1 cellular context compared by ENCODE assay signal in the genomic region with DNA sequence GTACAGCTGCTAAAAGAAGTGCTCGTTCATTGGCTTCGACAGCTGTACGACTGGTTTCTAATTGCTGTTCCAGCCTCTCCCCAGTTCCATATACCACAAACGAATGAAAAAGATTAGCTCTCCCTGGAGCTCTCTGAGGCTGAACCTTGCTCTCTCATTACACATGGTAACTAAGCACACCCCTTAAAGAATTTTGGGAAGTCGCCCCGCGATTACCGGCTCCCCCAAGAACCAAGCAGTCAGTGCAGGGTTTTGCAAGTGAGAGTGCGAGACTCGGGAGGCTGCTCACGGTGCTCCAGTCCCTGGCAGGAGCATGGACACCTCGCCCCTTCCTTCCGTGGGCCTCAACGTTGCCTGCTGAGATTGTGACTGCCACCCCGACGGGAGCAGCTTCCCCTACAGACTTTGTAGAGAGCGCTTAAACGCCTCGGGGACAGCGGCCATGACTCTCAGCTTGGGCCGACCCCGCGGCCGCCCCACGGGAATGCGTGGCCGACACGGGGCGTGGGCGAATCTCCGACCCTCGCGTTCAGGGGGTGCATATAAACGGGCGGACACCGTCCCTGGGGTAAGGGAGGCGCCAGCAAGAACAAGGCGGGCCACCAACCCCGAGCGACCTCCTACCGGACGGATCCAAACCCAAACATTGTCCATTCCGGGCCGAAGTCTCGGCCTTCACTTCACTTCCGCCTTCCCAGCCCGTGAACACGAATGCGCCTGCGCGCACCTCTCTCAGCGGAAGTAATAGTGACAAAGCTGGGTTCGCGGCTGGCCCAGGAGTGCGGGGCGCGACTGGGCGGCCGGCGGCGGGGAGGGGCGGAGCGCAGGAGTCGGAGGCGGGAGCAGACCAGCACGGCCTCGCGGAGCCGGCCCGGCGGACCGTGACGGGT.
TF ChIP-seq lines count a peak whose summit lies in the region.

A gene with protein sequence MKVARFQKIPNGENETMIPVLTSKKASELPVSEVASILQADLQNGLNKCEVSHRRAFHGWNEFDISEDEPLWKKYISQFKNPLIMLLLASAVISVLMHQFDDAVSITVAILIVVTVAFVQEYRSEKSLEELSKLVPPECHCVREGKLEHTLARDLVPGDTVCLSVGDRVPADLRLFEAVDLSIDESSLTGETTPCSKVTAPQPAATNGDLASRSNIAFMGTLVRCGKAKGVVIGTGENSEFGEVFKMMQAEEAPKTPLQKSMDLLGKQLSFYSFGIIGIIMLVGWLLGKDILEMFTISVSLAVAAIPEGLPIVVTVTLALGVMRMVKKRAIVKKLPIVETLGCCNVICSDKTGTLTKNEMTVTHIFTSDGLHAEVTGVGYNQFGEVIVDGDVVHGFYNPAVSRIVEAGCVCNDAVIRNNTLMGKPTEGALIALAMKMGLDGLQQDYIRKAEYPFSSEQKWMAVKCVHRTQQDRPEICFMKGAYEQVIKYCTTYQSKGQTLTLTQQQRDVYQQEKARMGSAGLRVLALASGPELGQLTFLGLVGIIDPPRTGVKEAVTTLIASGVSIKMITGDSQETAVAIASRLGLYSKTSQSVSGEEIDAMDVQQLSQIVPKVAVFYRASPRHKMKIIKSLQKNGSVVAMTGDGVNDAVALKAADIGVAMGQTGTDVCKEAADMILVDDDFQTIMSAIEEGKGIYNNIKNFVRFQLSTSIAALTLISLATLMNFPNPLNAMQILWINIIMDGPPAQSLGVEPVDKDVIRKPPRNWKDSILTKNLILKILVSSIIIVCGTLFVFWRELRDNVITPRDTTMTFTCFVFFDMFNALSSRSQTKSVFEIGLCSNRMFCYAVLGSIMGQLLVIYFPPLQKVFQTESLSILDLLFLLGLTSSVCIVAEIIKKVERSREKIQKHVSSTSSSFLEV (plus strand): TSS at position 845 of the 890 bp plus-strand sequence. CDS start 686 bp downstream, outside the sequence.

TF ChIP-seq in H1, 55 proteins besides CTCF, POLR2A, EP300 and RAD21:
- TF ChIP-seq KDM5A (IDR thresholded peaks at IDR 0.05; ENCODE audit: low read length) (0 out of 2 replicates have a peak, but pooled peaks have one; percentile 23), CTBP2 (IDR thresholded peaks at IDR 0.05; ENCODE audit: borderline replicate concordance, insufficient read depth, insufficient read length, low read length) (no peak), TBP (IDR thresholded peaks at IDR 0.05; ENCODE audit: low read depth, low read length) (peak; percentile 54; the same call in 1 of the 2 replicates), YY1 (IDR thresholded peaks at IDR 0.05; ENCODE audit: low read depth, low read length) (peak; percentile 69), CHD2 (IDR thresholded peaks at IDR 0.05; ENCODE audit: low read length) (no peak), CEBPB (IDR thresholded peaks at IDR 0.05; ENCODE audit: low read depth, low read length) (no peak), ASH2L (IDR thresholded peaks at IDR 0.05; ENCODE audit: low read length) (peak; percentile 96), POLR2AphosphoS5 (IDR thresholded peaks at IDR 0.05; ENCODE audit: low read depth, low read length) (peak; percentile 79), TEAD4 (IDR thresholded peaks at IDR 0.05; ENCODE audit: low read depth, low read length) (no peak), ZNF274 (IDR thresholded peaks at IDR 0.05; ENCODE audit: borderline replicate concordance, extremely low read depth, low read length) (no peak), EZH2 (IDR thresholded peaks at IDR 0.05; ENCODE audit: low read depth, low read length, severe bottlenecking) (no peak), SP1 (IDR thresholded peaks at IDR 0.05; ENCODE audit: low read depth, low read length) (no peak), BACH1 (IDR thresholded peaks at IDR 0.05; ENCODE audit: low read length) (0 out of 2 replicates have a peak, but pooled peaks have one; percentile 28), EGR1 (IDR thresholded peaks at IDR 0.05; ENCODE audit: borderline replicate concordance, low read depth, low read length) (no peak), RXRA (IDR thresholded peaks at IDR 0.05; ENCODE audit: insufficient read depth, low read depth, low read length) (no peak), SIN3A (conservative IDR thresholded peaks at IDR 0.05 in 1 of 2, IDR thresholded peaks at IDR 0.05 in 1 of 2; ENCODE audit: low read depth in 1 of 2, low read length in 2 of 2) (peak in 1 of 2 experiments; percentile 83; a peak in 1 of 4 replicates), MAFK (IDR thresholded peaks at IDR 0.05; ENCODE audit: low read depth, low read length) (no peak), CBX8 (IDR thresholded peaks at IDR 0.05; ENCODE audit: borderline replicate concordance, low read depth, low read length) (no peak), SUZ12 (IDR thresholded peaks at IDR 0.05; ENCODE audit: low read length) (no peak), PHF8 (conservative IDR thresholded peaks at IDR 0.05; ENCODE audit: low read depth, low read length) (peak; percentile 80), SP4 (IDR thresholded peaks at IDR 0.05; ENCODE audit: low read length) (no peak), NANOG (IDR thresholded peaks at IDR 0.05; ENCODE audit: insufficient read depth, low read depth, low read length, poor library complexity, severe bottlenecking) (no peak), TAF1 (IDR thresholded peaks at IDR 0.05; ENCODE audit: low read depth, low read length) (peak; percentile 79), GTF2F1 (IDR thresholded peaks at IDR 0.05; ENCODE audit: borderline replicate concordance, low read depth, low read length) (no peak), RBBP5 (IDR thresholded peaks at IDR 0.05; ENCODE audit: borderline replicate concordance, low read depth, low read length) (peak; percentile 99), JUN (IDR thresholded peaks at IDR 0.05; ENCODE audit: low read depth, low read length) (no peak), SP2 (IDR thresholded peaks at IDR 0.05; ENCODE audit: low read length) (no peak), KDM4A (IDR thresholded peaks at IDR 0.05; ENCODE audit: low read depth, low read length, severe bottlenecking) (peak; percentile 62), SIRT6 (IDR thresholded peaks at IDR 0.05; ENCODE audit: low read length) (no peak), GABPA (IDR thresholded peaks at IDR 0.05; ENCODE audit: borderline replicate concordance, insufficient read depth, low read length) (peak; percentile 52; the same call in 1 of the 2 replicates)
- TF ChIP-seq, protein P1, sequence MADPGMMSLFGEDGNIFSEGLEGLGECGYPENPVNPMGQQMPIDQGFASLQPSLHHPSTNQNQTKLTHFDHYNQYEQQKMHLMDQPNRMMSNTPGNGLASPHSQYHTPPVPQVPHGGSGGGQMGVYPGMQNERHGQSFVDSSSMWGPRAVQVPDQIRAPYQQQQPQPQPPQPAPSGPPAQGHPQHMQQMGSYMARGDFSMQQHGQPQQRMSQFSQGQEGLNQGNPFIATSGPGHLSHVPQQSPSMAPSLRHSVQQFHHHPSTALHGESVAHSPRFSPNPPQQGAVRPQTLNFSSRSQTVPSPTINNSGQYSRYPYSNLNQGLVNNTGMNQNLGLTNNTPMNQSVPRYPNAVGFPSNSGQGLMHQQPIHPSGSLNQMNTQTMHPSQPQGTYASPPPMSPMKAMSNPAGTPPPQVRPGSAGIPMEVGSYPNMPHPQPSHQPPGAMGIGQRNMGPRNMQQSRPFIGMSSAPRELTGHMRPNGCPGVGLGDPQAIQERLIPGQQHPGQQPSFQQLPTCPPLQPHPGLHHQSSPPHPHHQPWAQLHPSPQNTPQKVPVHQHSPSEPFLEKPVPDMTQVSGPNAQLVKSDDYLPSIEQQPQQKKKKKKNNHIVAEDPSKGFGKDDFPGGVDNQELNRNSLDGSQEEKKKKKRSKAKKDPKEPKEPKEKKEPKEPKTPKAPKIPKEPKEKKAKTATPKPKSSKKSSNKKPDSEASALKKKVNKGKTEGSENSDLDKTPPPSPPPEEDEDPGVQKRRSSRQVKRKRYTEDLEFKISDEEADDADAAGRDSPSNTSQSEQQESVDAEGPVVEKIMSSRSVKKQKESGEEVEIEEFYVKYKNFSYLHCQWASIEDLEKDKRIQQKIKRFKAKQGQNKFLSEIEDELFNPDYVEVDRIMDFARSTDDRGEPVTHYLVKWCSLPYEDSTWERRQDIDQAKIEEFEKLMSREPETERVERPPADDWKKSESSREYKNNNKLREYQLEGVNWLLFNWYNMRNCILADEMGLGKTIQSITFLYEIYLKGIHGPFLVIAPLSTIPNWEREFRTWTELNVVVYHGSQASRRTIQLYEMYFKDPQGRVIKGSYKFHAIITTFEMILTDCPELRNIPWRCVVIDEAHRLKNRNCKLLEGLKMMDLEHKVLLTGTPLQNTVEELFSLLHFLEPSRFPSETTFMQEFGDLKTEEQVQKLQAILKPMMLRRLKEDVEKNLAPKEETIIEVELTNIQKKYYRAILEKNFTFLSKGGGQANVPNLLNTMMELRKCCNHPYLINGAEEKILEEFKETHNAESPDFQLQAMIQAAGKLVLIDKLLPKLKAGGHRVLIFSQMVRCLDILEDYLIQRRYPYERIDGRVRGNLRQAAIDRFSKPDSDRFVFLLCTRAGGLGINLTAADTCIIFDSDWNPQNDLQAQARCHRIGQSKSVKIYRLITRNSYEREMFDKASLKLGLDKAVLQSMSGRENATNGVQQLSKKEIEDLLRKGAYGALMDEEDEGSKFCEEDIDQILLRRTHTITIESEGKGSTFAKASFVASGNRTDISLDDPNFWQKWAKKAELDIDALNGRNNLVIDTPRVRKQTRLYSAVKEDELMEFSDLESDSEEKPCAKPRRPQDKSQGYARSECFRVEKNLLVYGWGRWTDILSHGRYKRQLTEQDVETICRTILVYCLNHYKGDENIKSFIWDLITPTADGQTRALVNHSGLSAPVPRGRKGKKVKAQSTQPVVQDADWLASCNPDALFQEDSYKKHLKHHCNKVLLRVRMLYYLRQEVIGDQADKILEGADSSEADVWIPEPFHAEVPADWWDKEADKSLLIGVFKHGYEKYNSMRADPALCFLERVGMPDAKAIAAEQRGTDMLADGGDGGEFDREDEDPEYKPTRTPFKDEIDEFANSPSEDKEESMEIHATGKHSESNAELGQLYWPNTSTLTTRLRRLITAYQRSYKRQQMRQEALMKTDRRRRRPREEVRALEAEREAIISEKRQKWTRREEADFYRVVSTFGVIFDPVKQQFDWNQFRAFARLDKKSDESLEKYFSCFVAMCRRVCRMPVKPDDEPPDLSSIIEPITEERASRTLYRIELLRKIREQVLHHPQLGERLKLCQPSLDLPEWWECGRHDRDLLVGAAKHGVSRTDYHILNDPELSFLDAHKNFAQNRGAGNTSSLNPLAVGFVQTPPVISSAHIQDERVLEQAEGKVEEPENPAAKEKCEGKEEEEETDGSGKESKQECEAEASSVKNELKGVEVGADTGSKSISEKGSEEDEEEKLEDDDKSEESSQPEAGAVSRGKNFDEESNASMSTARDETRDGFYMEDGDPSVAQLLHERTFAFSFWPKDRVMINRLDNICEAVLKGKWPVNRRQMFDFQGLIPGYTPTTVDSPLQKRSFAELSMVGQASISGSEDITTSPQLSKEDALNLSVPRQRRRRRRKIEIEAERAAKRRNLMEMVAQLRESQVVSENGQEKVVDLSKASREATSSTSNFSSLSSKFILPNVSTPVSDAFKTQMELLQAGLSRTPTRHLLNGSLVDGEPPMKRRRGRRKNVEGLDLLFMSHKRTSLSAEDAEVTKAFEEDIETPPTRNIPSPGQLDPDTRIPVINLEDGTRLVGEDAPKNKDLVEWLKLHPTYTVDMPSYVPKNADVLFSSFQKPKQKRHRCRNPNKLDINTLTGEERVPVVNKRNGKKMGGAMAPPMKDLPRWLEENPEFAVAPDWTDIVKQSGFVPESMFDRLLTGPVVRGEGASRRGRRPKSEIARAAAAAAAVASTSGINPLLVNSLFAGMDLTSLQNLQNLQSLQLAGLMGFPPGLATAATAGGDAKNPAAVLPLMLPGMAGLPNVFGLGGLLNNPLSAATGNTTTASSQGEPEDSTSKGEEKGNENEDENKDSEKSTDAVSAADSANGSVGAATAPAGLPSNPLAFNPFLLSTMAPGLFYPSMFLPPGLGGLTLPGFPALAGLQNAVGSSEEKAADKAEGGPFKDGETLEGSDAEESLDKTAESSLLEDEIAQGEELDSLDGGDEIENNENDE (IDR thresholded peaks at IDR 0.05; ENCODE audit: insufficient replicate concordance, low read length) = no peak
- TF ChIP-seq, protein P2, sequence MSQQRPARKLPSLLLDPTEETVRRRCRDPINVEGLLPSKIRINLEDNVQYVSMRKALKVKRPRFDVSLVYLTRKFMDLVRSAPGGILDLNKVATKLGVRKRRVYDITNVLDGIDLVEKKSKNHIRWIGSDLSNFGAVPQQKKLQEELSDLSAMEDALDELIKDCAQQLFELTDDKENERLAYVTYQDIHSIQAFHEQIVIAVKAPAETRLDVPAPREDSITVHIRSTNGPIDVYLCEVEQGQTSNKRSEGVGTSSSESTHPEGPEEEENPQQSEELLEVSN (IDR thresholded peaks at IDR 0.05) = no peak
- TF ChIP-seq, protein P3, sequence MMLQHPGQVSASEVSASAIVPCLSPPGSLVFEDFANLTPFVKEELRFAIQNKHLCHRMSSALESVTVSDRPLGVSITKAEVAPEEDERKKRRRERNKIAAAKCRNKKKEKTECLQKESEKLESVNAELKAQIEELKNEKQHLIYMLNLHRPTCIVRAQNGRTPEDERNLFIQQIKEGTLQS (IDR thresholded peaks at IDR 0.05; ENCODE audit: insufficient read depth, low read depth, low read length) = no peak
- TF ChIP-seq, protein P4, sequence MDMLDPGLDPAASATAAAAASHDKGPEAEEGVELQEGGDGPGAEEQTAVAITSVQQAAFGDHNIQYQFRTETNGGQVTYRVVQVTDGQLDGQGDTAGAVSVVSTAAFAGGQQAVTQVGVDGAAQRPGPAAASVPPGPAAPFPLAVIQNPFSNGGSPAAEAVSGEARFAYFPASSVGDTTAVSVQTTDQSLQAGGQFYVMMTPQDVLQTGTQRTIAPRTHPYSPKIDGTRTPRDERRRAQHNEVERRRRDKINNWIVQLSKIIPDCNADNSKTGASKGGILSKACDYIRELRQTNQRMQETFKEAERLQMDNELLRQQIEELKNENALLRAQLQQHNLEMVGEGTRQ (IDR thresholded peaks at IDR 0.05; ENCODE audit: low read length) = no peak
- TF ChIP-seq, protein P5, sequence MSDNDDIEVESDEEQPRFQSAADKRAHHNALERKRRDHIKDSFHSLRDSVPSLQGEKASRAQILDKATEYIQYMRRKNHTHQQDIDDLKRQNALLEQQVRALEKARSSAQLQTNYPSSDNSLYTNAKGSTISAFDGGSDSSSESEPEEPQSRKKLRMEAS (IDR thresholded peaks at IDR 0.05) = peak; percentile 0; the same call in 1 of the 2 replicates
